In the genomic region with DNA sequence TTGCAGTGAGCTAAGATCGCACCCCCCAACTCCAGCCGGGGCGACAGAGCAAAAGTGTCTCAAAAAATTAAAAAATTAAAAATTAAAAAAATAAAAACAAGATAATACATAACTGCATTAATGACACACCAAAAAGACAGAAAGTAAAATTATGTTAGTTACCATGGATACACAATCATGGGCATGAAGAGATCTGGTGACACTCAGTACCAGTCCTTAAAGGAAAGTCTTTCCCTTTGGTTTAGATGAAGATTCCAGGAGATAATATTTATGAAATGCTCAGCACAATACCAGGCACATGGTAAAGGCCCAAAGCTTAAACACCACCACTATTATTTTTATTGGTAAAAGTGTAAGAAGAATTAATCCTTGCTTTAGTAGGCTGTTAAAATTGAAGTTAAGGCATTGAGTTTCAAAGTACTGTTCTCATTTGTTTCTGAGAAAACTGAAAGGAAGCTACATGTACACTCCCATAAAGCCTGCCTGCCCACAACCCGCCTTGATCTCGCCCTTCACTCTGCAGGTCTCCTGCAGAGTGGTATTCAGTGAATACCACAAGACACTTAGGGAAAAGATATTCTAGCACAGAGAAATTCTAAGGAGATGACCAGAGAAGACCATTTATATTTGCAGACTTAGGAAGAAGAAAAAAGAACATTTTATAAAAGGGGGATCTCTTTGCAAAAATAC, we compare ENCODE assay signal across 18 cellular contexts. TPM values are rescaled to one million over a fixed set of nuclear protein-coding genes. Genes with fewer than 3 reads are reported as not detected.
DNase-seq lines count a peak whose midpoint lies in the region; FAIRE-seq and TF ChIP-seq lines count a peak whose summit lies in the region.
"Had no signal": no experiment of that assay in that cellular context is flagged by ENCODE, and none has a peak within 500 bp of the region (broad histone marks: within the 10 kb centered on the region; RNA-seq: fewer than 3 reads in every experiment).

No MANE protein-coding gene starts in this region.

- H3K4me1 Mint-ChIP-seq in activated naive CD4-positive, alpha-beta T cell treated with anti-CD3 and anti-CD28 coated beads for 36 hours (ENCODE audit: low read depth), result peaks cover 80% of the 10 kb centered on the region

- in situ Hi-C loops in astrocyte of the spinal cord (cut with HindIII; ENCODE audit: low sequenced_read_pairs), result no loop called here

- no peak for DNase-seq in activated naive CD4-positive, alpha-beta T cell treated with anti-CD3 and anti-CD28 coated beads for 36 hours
- DNase-seq in activated naive CD4-positive, alpha-beta T cell (lab: John Stamatoyannopoulos, UW), result no peak
- peak; percentile 27 for DNase-seq in RPMI7951 (ENCODE audit: low read depth)
- DNase-seq in astrocyte of the spinal cord (ENCODE audit: low read depth, low spot score), result peak; percentile 85
- DNase-seq in small intestine, result peak; percentile 10
- DNase-seq in RCC 7860 (ENCODE audit: low spot score), result no peak
- DNase-seq in SW 1271 (lab: John Stamatoyannopoulos, UW), result no peak
- DNase-seq in uterus, result no peak
- DNase-seq: activated CD8-positive, alpha-beta memory T cell treated with anti-CD3 and anti-CD28 coated beads for 24 hours; DMS153; effector CD8-positive, alpha-beta T cell; NCI-H1105 treated with DMSO at 0.1 percent for 48 hours; posterior cingulate gyrus; upper lobe of left lung had no signal

- intact Hi-C loops in activated naive CD4-positive, alpha-beta T cell treated with anti-CD3 and anti-CD28 coated beads for 36 hours (cut with micrococcal nuclease), result no loop called here
- intact Hi-C loops in uterus (cut with DNase I; ENCODE audit: low total_unique reads), result no loop called here

- no peak for TF ChIP-seq POLR2A in uterus (IDR thresholded peaks at IDR 0.05)

- WGBS in small intestine, 3 donors, result 92 to 94% (median 93%) methylated on average over 5 of the region's 5 CpGs

- H3K27me3 Mint-ChIP-seq in activated naive CD4-positive, alpha-beta T cell treated with anti-CD3 and anti-CD28 coated beads for 36 hours (ENCODE audit: low read depth), result no peaks in the 10 kb centered on the region

- H3K36me3 Mint-ChIP-seq in activated naive CD4-positive, alpha-beta T cell treated with anti-CD3 and anti-CD28 coated beads for 36 hours (ENCODE audit: low read depth), result peaks cover 39% of the 10 kb centered on the region

- H3K4me3 ChIP-seq in astrocyte of the spinal cord (ENCODE audit: low read depth, low read length) (no peak overlapping the region), small intestine (ENCODE audit: low read depth in 1 of 2, low read length in 2 of 2) (no peak overlapping the region), uterus (no peak overlapping the region)
- H3K4me3 ChIP-seq: ascending aorta, upper lobe of left lung had no signal

- CTCF ChIA-PET in activated naive CD4-positive, alpha-beta T cell treated with anti-CD3 and anti-CD28 coated beads for 36 hours (lab: Charles Lee), result no interaction called here

- no peak overlapping the region for H3K4me3 Mint-ChIP-seq in activated naive CD4-positive, alpha-beta T cell treated with anti-CD3 and anti-CD28 coated beads for 36 hours
- H3K4me3 Mint-ChIP-seq: mesothelial cell of epicardium had no signal

- H3K4me1 ChIP-seq in small intestine (ENCODE audit: control insufficient read depth in 2 of 2, insufficient read depth in 1 of 2, low read depth in 1 of 2, low read length in 1 of 2) (no peaks in the 10 kb centered on the region), uterus (no peaks in the 10 kb centered on the region)

- peaks cover 3 to 11% of the 10 kb centered on the region in 2 donors for H3K36me3 ChIP-seq in small intestine (ENCODE audit: control insufficient read depth in 2 of 2, insufficient read depth in 2 of 2, low read length in 2 of 2)
- H3K36me3 ChIP-seq in uterus, result no peaks in the 10 kb centered on the region

- H3K27me3 ChIP-seq in small intestine (ENCODE audit: control insufficient read depth in 2 of 2, insufficient read depth in 2 of 2, low read length in 2 of 2), result no peaks in the 10 kb centered on the region
- no peaks in the 10 kb centered on the region for H3K27me3 ChIP-seq in uterus
- H3K27me3 ChIP-seq: ascending aorta, foreskin keratinocyte, upper lobe of left lung had no signal

- H3K27ac Mint-ChIP-seq in activated naive CD4-positive, alpha-beta T cell treated with anti-CD3 and anti-CD28 coated beads for 36 hours, result peak overlapping the region; percentile 73
- H3K27ac Mint-ChIP-seq: mesothelial cell of epicardium had no signal

- H3K9me3 ChIP-seq in small intestine (ENCODE audit: control insufficient read depth, low read depth) (no peaks in the 10 kb centered on the region), uterus (no peaks in the 10 kb centered on the region)
- H3K9me3 ChIP-seq: ascending aorta, upper lobe of left lung had no signal

- TF ChIP-seq CTCF in astrocyte of the spinal cord (IDR thresholded peaks at IDR 0.05; ENCODE audit: low read depth, low read length) (no peak), uterus (IDR thresholded peaks at IDR 0.05) (no peak)

- H3K9me3 Mint-ChIP-seq in activated naive CD4-positive, alpha-beta T cell treated with anti-CD3 and anti-CD28 coated beads for 36 hours, result no peaks in the 10 kb centered on the region
- H3K9me3 Mint-ChIP-seq: mesothelial cell of epicardium had no signal

- no peak for FAIRE-seq in small intestine (lab: Jason Lieb, UNC)
- FAIRE-seq in RCC 7860 (lab: Jason Lieb, UNC), result no peak
- FAIRE-seq: HTR-8/SVneo had no signal

- H3K27ac ChIP-seq in small intestine (ENCODE audit: low read depth in 1 of 2, low read length in 1 of 2) (no peak overlapping the region), uterus (no peak overlapping the region)
- H3K27ac ChIP-seq: foreskin keratinocyte, upper lobe of left lung had no signal

RNA-seq across cellular contexts. Expression of a gene that starts 52.3 kb away (rescaled TPM):
- total RNA-seq in activated naive CD4-positive, alpha-beta T cell treated with anti-CD3 and anti-CD28 coated beads for 36 hours, result 10 to 100 TPM; 81.3 to 85.3 TPM
- 58.6 and 70.8 TPM in 2 replicates for total RNA-seq in RPMI7951 (2014; rRNA removed; shearing (Covaris generic))
- 100 to 1,000 TPM in 1 of 3 donors, 10 to 100 TPM in 2; 77.7 to 157 (median 93.2) TPM for polyA plus RNA-seq in small intestine
- 10 to 100 TPM; 30.5 to 77.0 (median 45.2) TPM for total RNA-seq in uterus

Comparison
In these comparisons a context has a peak if more than half of its experiments do, and no peak if none do; other contexts are left out.
1. DNase-seq: peak in RPMI7951 (single experiment), astrocyte of the spinal cord (single experiment) and small intestine (single experiment); none in activated naive CD4-positive, alpha-beta T cell treated with anti-CD3 and anti-CD28 coated beads for 36 hours (single experiment), activated naive CD4-positive, alpha-beta T cell (0 of 4), RCC 7860 (single experiment), SW 1271 (0 of 2) and uterus (0 of 2).